ENCODE assay signal across 9 cellular contexts in genomic region chr19:17209126-17210036, GRCh38. TPM values are rescaled to one million over a fixed set of nuclear protein-coding genes. Genes with fewer than 3 reads are reported as not detected.
DNase-seq lines count a peak whose midpoint lies in the region; ATAC-seq, FAIRE-seq and TF ChIP-seq lines count a peak whose summit lies in the region.
"Had no signal": no experiment of that assay in that cellular context is flagged by ENCODE, and none has a peak within 500 bp of the region (broad histone marks: within the 10 kb centered on the region; RNA-seq: fewer than 3 reads in every experiment).

No MANE protein-coding gene starts in this region.

- no peak overlapping the region for H2BK20ac ChIP-seq in IMR-90 (ENCODE audit: low read depth, low read length)

- TF ChIP-seq POLR2A in IMR-90 (IDR thresholded peaks at IDR 0.05; ENCODE audit: low read depth, low read length): no peak

- H3K27me3 ChIP-seq in IMR-90 (ENCODE audit: control insufficient read depth, insufficient read depth, low read length): no peaks in the 10 kb centered on the region
- no peaks in the 10 kb centered on the region for H3K27me3 ChIP-seq in aorta (ENCODE audit: control insufficient read depth in 1 of 2, insufficient read depth in 2 of 2, low read length in 1 of 2)

- no peaks in the 10 kb centered on the region for H3K27me3 Mint-ChIP-seq in activated CD8-positive, alpha-beta T cell treated with anti-CD3 and anti-CD28 coated beads, Interleukin-2, amount 10 ng/mL, durations not matched to agents 7 days and 5 days (ENCODE audit: low read depth)

- H3K79me1 ChIP-seq in IMR-90 (ENCODE audit: low read depth in 1 of 2, low read length in 2 of 2): peaks cover 2 to 24% of the 10 kb centered on the region in 2 experiments; a peak in 2 of 4 replicates

- no peak overlapping the region for H3K4ac ChIP-seq in IMR-90 (ENCODE audit: low read depth, low read length)

- no peaks in the 10 kb centered on the region for H3K9me3 Mint-ChIP-seq in activated CD8-positive, alpha-beta T cell treated with anti-CD3 and anti-CD28 coated beads, Interleukin-2, amount 10 ng/mL, durations not matched to agents 7 days and 5 days (ENCODE audit: insufficient read depth)

- H3K4me1 ChIP-seq in IMR-90 (ENCODE audit: control insufficient read depth, insufficient read depth, low read length) (peaks cover under 1% of the 10 kb centered on the region; the same call in 1 of the 2 replicates), aorta (ENCODE audit: control insufficient read depth in 1 of 2, insufficient read depth in 2 of 2, low read length in 2 of 2) (no peaks in the 10 kb centered on the region), kidney (ENCODE audit: control insufficient read depth in 1 of 2, insufficient read depth in 1 of 2, low read depth in 1 of 2, low read length in 2 of 2) (peaks cover 0 to 1% of the 10 kb centered on the region in 2 donors)

- no peak for TF ChIP-seq RAD21 in IMR-90 (IDR thresholded peaks at IDR 0.05; ENCODE audit: low read length)

- no peak overlapping the region for H3K23ac ChIP-seq in IMR-90 (ENCODE audit: low read depth, low read length)

- no peak overlapping the region for H2BK120ac ChIP-seq in IMR-90 (ENCODE audit: low read depth, low read length)

- DNase-seq in ELF-1 (ENCODE audit: low read depth, low spot score): peak; percentile 99
- DNase-seq in IMR-90: peak; percentile 20
- DNase-seq in activated CD8-positive, alpha-beta T cell treated with anti-CD3 and anti-CD28 coated beads, Interleukin-2, amount 10 ng/mL, durations not matched to agents 7 days and 5 days: peak; percentile 59
- peak; percentile 96 for DNase-seq in iPS-NIHi11 (ENCODE audit: low spot score)
- peak; percentile 51 to 84 for DNase-seq in aorta
- no peak for DNase-seq in kidney

- peak overlapping the region; percentile 56 for H2AK5ac ChIP-seq in IMR-90 (ENCODE audit: low read depth, low read length)

- H3K4me3 ChIP-seq in IMR-90 (ENCODE audit: insufficient read depth, low read depth, low read length): no peak overlapping the region
- H3K4me3 ChIP-seq in aorta (ENCODE audit: low read length in 2 of 2): no peak overlapping the region
- no peak overlapping the region for H3K4me3 ChIP-seq in kidney (ENCODE audit: low read length in 2 of 2)

- intact Hi-C loops in IMR-90 (cut with micrococcal nuclease) (no loop called here), aorta (cut with DNase I) (loop anchor here in 1 of 2 donors (5.0 kb wide), 1 partner anchor 73 kb away; the partner anchor contains the start of gene ANKLE1), kidney (cut with DNase I) (no loop called here)

- no peak overlapping the region for H3K4me3 Mint-ChIP-seq in activated CD8-positive, alpha-beta T cell treated with anti-CD3 and anti-CD28 coated beads, Interleukin-2, amount 10 ng/mL, durations not matched to agents 7 days and 5 days

- CTCF ChIA-PET in IMR-90 (lab: Yijun Ruan, JAX): no interaction called here
- CTCF ChIA-PET in activated CD8-positive, alpha-beta T cell treated with anti-CD3 and anti-CD28 coated beads, Interleukin-2, amount 10 ng/mL, durations not matched to agents 7 days and 5 days (lab: Charles Lee): interaction anchor here (0.6 to 1.6 kb wide), 2 partner anchors 27 to 57 kb away, joined by 3 read pairs; partner anchors contain the start of gene BABAM1

- H3K9me3 ChIP-seq in IMR-90 (ENCODE audit: control insufficient read depth, insufficient read depth, low read length) (no peaks in the 10 kb centered on the region), aorta (ENCODE audit: control insufficient read depth, low read length) (no peaks in the 10 kb centered on the region), kidney (ENCODE audit: control insufficient read depth in 1 of 2, low read length in 2 of 2) (no peaks in the 10 kb centered on the region)

- H4K8ac ChIP-seq in IMR-90 (ENCODE audit: low read depth in 2 of 2, low read length in 2 of 2): no peak overlapping the region

- TF ChIP-seq CTCF in IMR-90 (conservative IDR thresholded peaks at IDR 0.05; ENCODE audit: low read depth, low read length) (no peak), kidney (IDR thresholded peaks at IDR 0.05; ENCODE audit: borderline replicate concordance, extremely low read depth, insufficient read depth) (no peak)

- no peak overlapping the region for H4K91ac ChIP-seq in IMR-90 (ENCODE audit: insufficient read depth, low read depth, low read length)

- H3K9me1 ChIP-seq in IMR-90 (ENCODE audit: insufficient read depth, low read length): peaks cover 8% of the 10 kb centered on the region

- ATAC-seq in IMR-90 (ENCODE audit: low read depth) (peak; percentile 59), aorta (ENCODE audit: low FRiP score) (no peak), GM19455 (IDR thresholded peaks at IDR 0.05; ENCODE audit: unreplicated experiment) (no peak), HG03354 (IDR thresholded peaks at IDR 0.05; ENCODE audit: poor library complexity, severe bottlenecking, unreplicated experiment) (no peak)
- peak; percentile 59 for ATAC-seq in activated CD8-positive, alpha-beta T cell treated with anti-CD3 and anti-CD28 coated beads, Interleukin-2, amount 10 ng/mL, durations not matched to agents 7 days and 5 days

- H4K5ac ChIP-seq in IMR-90 (ENCODE audit: low read depth, low read length): no peak overlapping the region

- in situ Hi-C loops in IMR-90 (cut with MboI; ENCODE audit: low sequenced_read_pairs): loop anchor here (10.0 kb wide), 1 partner anchor 75 kb away; the partner anchor contains the start of gene ANKLE1

- H3K56ac ChIP-seq in IMR-90 (ENCODE audit: extremely low read depth, insufficient read depth, low read length): no peak overlapping the region

- H3K9ac ChIP-seq in IMR-90 (ENCODE audit: low read depth, low read length) (no peak overlapping the region), kidney (ENCODE audit: low read length in 2 of 2) (no peak overlapping the region)

- BruUV-seq in IMR-90 (replicated peaks; lab: Mats Ljungman, UMichigan): no TSS peak

- peak overlapping the region; percentile 72 for H2AK9ac ChIP-seq in IMR-90 (replicated peaks; ENCODE audit: low read depth, low read length, poor library complexity)

- peaks cover 56% of the 10 kb centered on the region for H3K36me3 Mint-ChIP-seq in activated CD8-positive, alpha-beta T cell treated with anti-CD3 and anti-CD28 coated beads, Interleukin-2, amount 10 ng/mL, durations not matched to agents 7 days and 5 days (ENCODE audit: low read depth)

- FAIRE-seq in kidney (lab: Jason Lieb, UNC): no peak

- POLR2A ChIA-PET in IMR-90 (lab: Charles Lee; ENCODE audit: unreplicated experiment): no interaction called here
- POLR2A ChIA-PET in activated CD8-positive, alpha-beta T cell treated with anti-CD3 and anti-CD28 coated beads, Interleukin-2, amount 10 ng/mL, durations not matched to agents 7 days and 5 days (lab: Charles Lee): no interaction called here

- H3K14ac ChIP-seq in IMR-90 (replicated peaks; ENCODE audit: low read depth, low read length): no peak overlapping the region

- H3K36me3 ChIP-seq in IMR-90 (ENCODE audit: control insufficient read depth, insufficient read depth, low read length) (peaks cover 70% of the 10 kb centered on the region), aorta (ENCODE audit: control insufficient read depth in 1 of 2, insufficient read depth in 2 of 2, low read length in 1 of 2) (peaks cover 0 to 6% of the 10 kb centered on the region in 2 donors), kidney (ENCODE audit: control insufficient read depth in 1 of 2, insufficient read depth in 2 of 2, low read length in 2 of 2) (peaks cover 3% of the 10 kb centered on the region in 2 donors)

- dilution Hi-C loops in IMR-90 (cut with HindIII; ENCODE audit: low sequenced_read_pairs, unreplicated experiment): no loop called here

- H3K27ac Mint-ChIP-seq in activated CD8-positive, alpha-beta T cell treated with anti-CD3 and anti-CD28 coated beads, Interleukin-2, amount 10 ng/mL, durations not matched to agents 7 days and 5 days: peak overlapping the region; percentile 26

- H2BK15ac ChIP-seq in IMR-90 (ENCODE audit: low read depth, low read length): no peak overlapping the region

- H2BK5ac ChIP-seq in IMR-90 (ENCODE audit: low read depth, low read length, poor library complexity, severe bottlenecking): no peak overlapping the region

- H2AFZ ChIP-seq in IMR-90 (replicated peaks; ENCODE audit: low read length, poor library complexity): peak overlapping the region; percentile 67

- peaks cover 7% of the 10 kb centered on the region; the same call in 1 of the 2 replicates for H4K20me1 ChIP-seq in IMR-90 (ENCODE audit: insufficient read depth, low read length)

- H3K4me2 ChIP-seq in IMR-90 (ENCODE audit: low read depth, low read length): no peak overlapping the region

- WGBS in IMR-90 (ENCODE audit: extremely low coverage in 2 of 2, insufficient read length in 1 of 2), 2 experiments: 70% methylated on average over 2 of the region's 28 CpGs; no CpG with 5 or more reads in 1 of the 2 experiments
- WGBS in aorta, 2 donors: 70 to 71% methylated on average over 27 to 28 of the region's 28 CpGs

- H3K27ac ChIP-seq in IMR-90 (ENCODE audit: insufficient read depth, low read length): no peak overlapping the region
- H3K27ac ChIP-seq in aorta (ENCODE audit: low read depth in 1 of 2, low read length in 2 of 2): no peak overlapping the region
- no peak overlapping the region for H3K27ac ChIP-seq in kidney (ENCODE audit: low read depth in 2 of 2, low read length in 2 of 2)

- no peak overlapping the region for H3K18ac ChIP-seq in IMR-90 (ENCODE audit: low read depth, low read length)

- peaks cover 21% of the 10 kb centered on the region for H3K4me1 Mint-ChIP-seq in activated CD8-positive, alpha-beta T cell treated with anti-CD3 and anti-CD28 coated beads, Interleukin-2, amount 10 ng/mL, durations not matched to agents 7 days and 5 days (ENCODE audit: low read depth)

RNA-seq across cellular contexts. Expression of gene USE1, which starts 5.8 kb away (rescaled TPM):
- total RNA-seq in IMR-90 (2012; rRNA removed) (17.2 and 18.1 TPM in 2 replicates), aorta (10 to 100 TPM; 18.7 to 24.0 TPM), kidney (26.0 TPM)
- polyA plus RNA-seq in IMR-90 (2012; rRNA removed) (24.2 and 28.7 TPM in 2 replicates), aorta (10 to 100 TPM; 47.3 to 75.2 TPM), kidney (ENCODE audit: insufficient read depth, low read depth, low replicate concordance) (52.6 TPM)
- polyA plus RNA-seq in IMR-90 (2012; cell fraction: cytosol; rRNA removed): 34.3 and 38.4 TPM in 2 replicates
- 59.3 and 74.9 TPM in 2 replicates for polyA plus RNA-seq in IMR-90 (2012; cell fraction: nucleus; rRNA removed; ENCODE audit: low replicate concordance)
- total RNA-seq in activated CD8-positive, alpha-beta T cell treated with anti-CD3 and anti-CD28 coated beads, Interleukin-2, amount 10 ng/mL, durations not matched to agents 7 days and 5 days: 10 to 100 TPM; 26.5 to 27.9 TPM

RNA-seq across cellular contexts. Expression of gene OCEL1, which starts 16.6 kb away (rescaled TPM):
- total RNA-seq in IMR-90 (2012; rRNA removed) (0.83 and 1.1 TPM in 2 replicates), aorta (10 to 100 TPM; 10.2 to 23.0 TPM), kidney (35.3 TPM)
- polyA plus RNA-seq in IMR-90 (2012; rRNA removed) (5.7 and 7.2 TPM in 2 replicates), aorta (10 to 100 TPM; 26.1 to 26.2 TPM), kidney (ENCODE audit: insufficient read depth, low read depth, low replicate concordance) (80.1 TPM)
- 6.4 and 8.3 TPM in 2 replicates for polyA plus RNA-seq in IMR-90 (2012; cell fraction: cytosol; rRNA removed)
- polyA plus RNA-seq in IMR-90 (2012; cell fraction: nucleus; rRNA removed; ENCODE audit: low replicate concordance): 10.6 and 10.7 TPM in 2 replicates
- 10 to 100 TPM; 24.3 to 28.3 TPM for total RNA-seq in activated CD8-positive, alpha-beta T cell treated with anti-CD3 and anti-CD28 coated beads, Interleukin-2, amount 10 ng/mL, durations not matched to agents 7 days and 5 days

RNA-seq across cellular contexts. Expression of gene NR2F6, which starts 36.3 kb away (rescaled TPM):
- total RNA-seq in IMR-90 (2012; rRNA removed): 8.4 and 10.0 TPM in 2 replicates
- 20.5 and 28.5 TPM in 2 replicates for polyA plus RNA-seq in IMR-90 (2012; rRNA removed)
- polyA plus RNA-seq in IMR-90 (2012; cell fraction: cytosol; rRNA removed): 18.7 and 47.4 TPM in 2 replicates
- polyA plus RNA-seq in IMR-90 (2012; cell fraction: nucleus; rRNA removed; ENCODE audit: low replicate concordance): 17.3 and 46.5 TPM in 2 replicates
- total RNA-seq in activated CD8-positive, alpha-beta T cell treated with anti-CD3 and anti-CD28 coated beads, Interleukin-2, amount 10 ng/mL, durations not matched to agents 7 days and 5 days: 1 to 10 TPM; 4.1 to 4.3 TPM
- total RNA-seq in aorta: 10 to 100 TPM; 23.1 to 27.7 TPM
- polyA plus RNA-seq in aorta: 10 to 100 TPM; 10.4 to 19.9 TPM
- total RNA-seq in kidney: 46.8 TPM
- 60.2 TPM for polyA plus RNA-seq in kidney (ENCODE audit: insufficient read depth, low read depth, low replicate concordance)

RNA-seq across cellular contexts. Expression of gene USHBP1, which starts 55.2 kb away (rescaled TPM):
- not detected in 2 replicates for total RNA-seq in IMR-90 (2012; rRNA removed)
- not detected in 2 replicates for polyA plus RNA-seq in IMR-90 (2012; rRNA removed)
- polyA plus RNA-seq in IMR-90 (2012; cell fraction: cytosol; rRNA removed): not detected in 2 replicates
- polyA plus RNA-seq in IMR-90 (2012; cell fraction: nucleus; rRNA removed; ENCODE audit: low replicate concordance): 0.05 and 0.07 TPM in 2 replicates
- not detected for total RNA-seq in activated CD8-positive, alpha-beta T cell treated with anti-CD3 and anti-CD28 coated beads, Interleukin-2, amount 10 ng/mL, durations not matched to agents 7 days and 5 days
- 10 to 100 TPM in 1 of 2 donors, 1 to 10 TPM in 1; 4.6 to 12.8 TPM for total RNA-seq in aorta
- polyA plus RNA-seq in aorta: under 1 TPM; 0.13 to 0.61 TPM
- total RNA-seq in kidney: 8.9 TPM
- 7.2 TPM for polyA plus RNA-seq in kidney (ENCODE audit: insufficient read depth, low read depth, low replicate concordance)
- polyA plus RNA-seq: keratinocyte had no signal

RNA-seq across cellular contexts. Expression of gene BABAM1, which starts 57.9 kb away (rescaled TPM):
- total RNA-seq in IMR-90 (2012; rRNA removed) (76.7 and 101 TPM in 2 replicates), aorta (10 to 100 TPM; 55.8 to 63.2 TPM), kidney (69.4 TPM)
- polyA plus RNA-seq in IMR-90 (2012; rRNA removed) (95.1 and 106 TPM in 2 replicates), aorta (100 to 1,000 TPM in 1 of 2 donors, 10 to 100 TPM in 1; 83.6 to 102 TPM), kidney (ENCODE audit: insufficient read depth, low read depth, low replicate concordance) (105 TPM)
- polyA plus RNA-seq in IMR-90 (2012; cell fraction: cytosol; rRNA removed): 102 and 118 TPM in 2 replicates
- 135 and 157 TPM in 2 replicates for polyA plus RNA-seq in IMR-90 (2012; cell fraction: nucleus; rRNA removed; ENCODE audit: low replicate concordance)
- 100 to 1,000 TPM; 116 to 117 TPM for total RNA-seq in activated CD8-positive, alpha-beta T cell treated with anti-CD3 and anti-CD28 coated beads, Interleukin-2, amount 10 ng/mL, durations not matched to agents 7 days and 5 days

Comparison
In these comparisons a context has a peak if more than half of its experiments do, and no peak if none do; other contexts are left out.
1. ATAC-seq: peak in IMR-90 (single experiment) and activated CD8-positive, alpha-beta T cell treated with anti-CD3 and anti-CD28 coated beads, Interleukin-2, amount 10 ng/mL, durations not matched to agents 7 days and 5 days (single experiment); none in aorta (single experiment), GM19455 (single experiment) and HG03354 (single experiment).